ENCODE assay signal across 16 cellular contexts in the genomic region with DNA sequence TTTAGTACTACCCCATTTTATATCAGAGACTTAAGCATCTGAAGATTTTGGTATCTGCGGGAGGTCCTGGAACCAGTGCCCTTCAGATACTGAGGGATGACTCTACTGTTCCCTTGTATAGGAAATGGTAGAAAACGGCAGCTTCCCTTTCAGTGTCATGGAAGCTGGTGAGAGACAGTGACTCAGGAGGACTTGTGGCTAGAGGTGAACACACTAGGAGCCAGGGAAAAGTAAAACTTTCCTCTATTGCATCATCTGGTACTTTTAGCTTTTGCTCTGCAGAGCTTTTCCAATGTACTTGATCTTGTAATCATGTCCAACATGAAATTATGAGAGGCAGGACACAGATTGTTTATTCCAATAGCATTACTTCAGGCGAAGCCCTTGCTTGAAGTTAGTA. TPM values are rescaled to one million over a fixed set of nuclear protein-coding genes. Genes with fewer than 3 reads are reported as not detected.
DNase-seq lines count a peak whose midpoint lies in the region; ATAC-seq and TF ChIP-seq lines count a peak whose summit lies in the region.
"Had no signal": no experiment of that assay in that cellular context is flagged by ENCODE, and none has a peak within 500 bp of the region (broad histone marks: within the 10 kb centered on the region; RNA-seq: fewer than 3 reads in every experiment).

No MANE protein-coding gene starts in this region.

- H3K4me3 Mint-ChIP-seq in CD14-positive monocyte = no peak overlapping the region
- H3K4me3 Mint-ChIP-seq: activated CD4-positive, alpha-beta memory T cell treated with anti-CD3 and anti-CD28 coated beads, Interleukin-2, amount 10 ng/mL, durations not matched to agents 7 days and 5 days; CD4-positive, alpha-beta memory T cell; natural killer cell treated with Interleukin-12 subunit alpha and Interleukin-12 subunit beta and Interleukin-15 and Interleukin-18, amount 100 ng/mL, for 72 hours; T-helper 1 cell treated with Interleukin-12 subunit alpha and Interleukin-12 subunit beta and Interleukin-4 antibody, amounts not matched to agents 30 μg/mL and 1 μg/mL, for 36 hours had no signal

- WGBS in hepatocyte (ENCODE audit: low lambda C conversion rate, missing lambda C conversion rate) = 71% methylated on average over 3 of the region's 3 CpGs

- H3K27ac Mint-ChIP-seq in CD14-positive monocyte = peak overlapping the region in 5 of 7 donors; percentile 2 to 79 (median 28)
- H3K27ac Mint-ChIP-seq: activated CD4-positive, alpha-beta memory T cell treated with anti-CD3 and anti-CD28 coated beads, Interleukin-2, amount 10 ng/mL, durations not matched to agents 7 days and 5 days; CD4-positive, alpha-beta memory T cell; T-helper 1 cell treated with Interleukin-12 subunit alpha and Interleukin-12 subunit beta and Interleukin-4 antibody, amounts not matched to agents 30 μg/mL and 1 μg/mL, for 36 hours had no signal

- H3K4me1 Mint-ChIP-seq in CD14-positive monocyte = peaks cover 60% of the 10 kb centered on the region
- H3K4me1 Mint-ChIP-seq: activated CD4-positive, alpha-beta memory T cell treated with anti-CD3 and anti-CD28 coated beads, Interleukin-2, amount 10 ng/mL, durations not matched to agents 7 days and 5 days; CD4-positive, alpha-beta memory T cell had no signal

- no peak for ATAC-seq in HG02885 (IDR thresholded peaks at IDR 0.05; ENCODE audit: poor library complexity, unreplicated experiment)
- ATAC-seq: activated naive CD4-positive, alpha-beta T cell treated with anti-CD3 and anti-CD28 coated beads, Interleukin-2, amount 50 U/mL, for 72 hours; natural killer cell treated with Interleukin-12 subunit alpha and Interleukin-12 subunit beta and Interleukin-15 and Interleukin-18, amount 100 ng/mL, for 72 hours had no signal

- H3K79me2 ChIP-seq in PC-9 (ENCODE audit: low read depth) = peaks cover 5% of the 10 kb centered on the region; the same call in 1 of the 2 replicates
- H3K79me2 ChIP-seq in hepatocyte = no peaks in the 10 kb centered on the region

- no peaks in the 10 kb centered on the region for H3K27me3 Mint-ChIP-seq in CD14-positive monocyte (ENCODE audit: low read depth in 3 of 3)
- H3K27me3 Mint-ChIP-seq: activated CD4-positive, alpha-beta memory T cell treated with anti-CD3 and anti-CD28 coated beads, Interleukin-2, amount 10 ng/mL, durations not matched to agents 7 days and 5 days; CD4-positive, alpha-beta memory T cell; natural killer cell treated with Interleukin-12 subunit alpha and Interleukin-12 subunit beta and Interleukin-15 and Interleukin-18, amount 100 ng/mL, for 72 hours had no signal

- no peak for TF ChIP-seq CTCF in CD14-positive monocyte (IDR thresholded peaks at IDR 0.05)
- no peak for TF ChIP-seq CTCF in PC-9 (conservative IDR thresholded peaks at IDR 0.05)
- TF ChIP-seq CTCF in fibroblast of mammary gland (conservative IDR thresholded peaks at IDR 0.05; ENCODE audit: control insufficient read depth, insufficient read depth, low read depth, low read length) = no peak
- TF ChIP-seq CTCF in neutrophil (IDR thresholded peaks at IDR 0.05) = no peak
- TF ChIP-seq CTCF in hepatocyte (IDR thresholded peaks at IDR 0.05; ENCODE audit: poor library complexity) = no peak
- no peak for TF ChIP-seq CTCF in uterus (IDR thresholded peaks at IDR 0.05)

- no peaks in the 10 kb centered on the region for H3K9me2 ChIP-seq in PC-9 (ENCODE audit: insufficient read depth)
- H3K9me2 ChIP-seq in hepatocyte (replicated peaks; ENCODE audit: insufficient read depth) = no peaks in the 10 kb centered on the region

- intact Hi-C loops in CD14-positive monocyte (cut with micrococcal nuclease) = loop anchor here in 1 of 2 donors (10.0 kb wide), 2 partner anchors 47 to 73 kb away; a partner anchor contains a TSS
- intact Hi-C loops in PC-9 (cut with micrococcal nuclease; ENCODE audit: unreplicated experiment) = loop anchor here (5.0 kb wide), 1 partner anchor 170 kb away; a partner anchor contains a TSS
- intact Hi-C loops in uterus (cut with DNase I; ENCODE audit: low total_unique reads) = no loop called here

- BruUV-seq in PC-9 (replicated peaks; lab: Mats Ljungman, UMichigan) = no TSS peak

- no peaks in the 10 kb centered on the region for H3K9me3 Mint-ChIP-seq in CD14-positive monocyte
- H3K9me3 Mint-ChIP-seq: activated CD4-positive, alpha-beta memory T cell treated with anti-CD3 and anti-CD28 coated beads, Interleukin-2, amount 10 ng/mL, durations not matched to agents 7 days and 5 days; activated naive CD4-positive, alpha-beta T cell treated with anti-CD3 and anti-CD28 coated beads, Interleukin-2, amount 50 U/mL, for 72 hours; CD4-positive, alpha-beta memory T cell; natural killer cell treated with Interleukin-12 subunit alpha and Interleukin-12 subunit beta and Interleukin-15 and Interleukin-18, amount 100 ng/mL, for 72 hours; T-helper 1 cell treated with Interleukin-12 subunit alpha and Interleukin-12 subunit beta and Interleukin-4 antibody, amounts not matched to agents 30 μg/mL and 1 μg/mL, for 36 hours had no signal

- H3K9me3 ChIP-seq in PC-9 (ENCODE audit: insufficient read depth, low read depth) (no peaks in the 10 kb centered on the region), neutrophil (no peaks in the 10 kb centered on the region), hepatocyte (ENCODE audit: low read depth) (no peaks in the 10 kb centered on the region), uterus (no peaks in the 10 kb centered on the region)
- H3K9me3 ChIP-seq: spleen had no signal

- H3K4me1 ChIP-seq in PC-9 (replicated peaks; ENCODE audit: insufficient read depth) (peaks cover 50% of the 10 kb centered on the region), neutrophil (ENCODE audit: control insufficient read depth in 1 of 2, insufficient read depth in 1 of 2, low read depth in 1 of 2, low read length in 1 of 2) (peaks cover 40 to 42% of the 10 kb centered on the region in 2 experiments), hepatocyte (ENCODE audit: insufficient read depth) (no peaks in the 10 kb centered on the region), uterus (no peaks in the 10 kb centered on the region)

- no peak for DNase-seq in CD14-positive monocyte (ENCODE audit: low spot score)
- peak in 1 of 2 experiments; percentile 51 for DNase-seq in PC-9
- DNase-seq in fibroblast of mammary gland (ENCODE audit: low read depth) = peak; percentile 42
- no peak for DNase-seq in midbrain (lab: John Stamatoyannopoulos, UW)
- no peak for DNase-seq in hepatocyte (ENCODE audit: low spot score)
- DNase-seq in uterus = no peak
- DNase-seq: activated CD4-positive, alpha-beta memory T cell treated with anti-CD3 and anti-CD28 coated beads, Interleukin-2, amount 10 ng/mL, durations not matched to agents 7 days and 5 days; CD4-positive, alpha-beta memory T cell; NCI-H1930; spleen; stimulated activated CD8-positive, alpha-beta memory T cell treated with anti-CD3 and anti-CD28 coated beads, Interleukin-4, amount 100 ng/mL, for 48 hours had no signal

- H3F3A ChIP-seq in PC-9 (ENCODE audit: insufficient read depth, low read depth) = peaks cover 11% of the 10 kb centered on the region; the same call in 1 of the 2 replicates

- CTCF ChIA-PET in PC-9 (lab: Charles Lee) = no interaction called here

- H3K27ac ChIP-seq in PC-9 = peak overlapping the region; percentile 89
- H3K27ac ChIP-seq in neutrophil = peak overlapping the region; percentile 40
- H3K27ac ChIP-seq in hepatocyte = no peak overlapping the region
- H3K27ac ChIP-seq in uterus = no peak overlapping the region

- no peak overlapping the region for H2AFZ ChIP-seq in PC-9
- H2AFZ ChIP-seq in hepatocyte = no peak overlapping the region

- TF ChIP-seq POLR2A in uterus (IDR thresholded peaks at IDR 0.05) = no peak

- no peaks in the 10 kb centered on the region for H3K27me3 ChIP-seq in PC-9 (ENCODE audit: insufficient read depth, low read depth)
- H3K27me3 ChIP-seq in neutrophil = no peaks in the 10 kb centered on the region
- H3K27me3 ChIP-seq in hepatocyte = no peaks in the 10 kb centered on the region
- H3K27me3 ChIP-seq in uterus = no peaks in the 10 kb centered on the region
- H3K27me3 ChIP-seq: spleen had no signal

- H4K20me1 ChIP-seq in PC-9 (ENCODE audit: insufficient read depth) (no peaks in the 10 kb centered on the region), hepatocyte (ENCODE audit: insufficient read depth, poor library complexity, severe bottlenecking) (no peaks in the 10 kb centered on the region)

- peaks cover 65 to 87% of the 10 kb centered on the region in 2 donors for H3K36me3 Mint-ChIP-seq in CD14-positive monocyte
- H3K36me3 Mint-ChIP-seq: natural killer cell treated with Interleukin-12 subunit alpha and Interleukin-12 subunit beta and Interleukin-15 and Interleukin-18, amount 100 ng/mL, for 72 hours had no signal

- POLR2A ChIA-PET in PC-9 (lab: Charles Lee; ENCODE audit: unreplicated experiment) = interaction anchor here (0.5 to 0.9 kb wide), 5 partner anchors 45 to 162 kb away, joined by 3 to 8 read pairs (median 4); no protein-coding TSS in a partner anchor

- H3K4me3 ChIP-seq in PC-9 = no peak overlapping the region
- no peak overlapping the region for H3K4me3 ChIP-seq in fibroblast of mammary gland (ENCODE audit: control insufficient read depth, low read depth, low read length)
- no peak overlapping the region for H3K4me3 ChIP-seq in neutrophil (ENCODE audit: low read depth in 1 of 2, low read length in 1 of 2)
- H3K4me3 ChIP-seq in hepatocyte = no peak overlapping the region
- H3K4me3 ChIP-seq in uterus = no peak overlapping the region
- H3K4me3 ChIP-seq: spleen had no signal

- H3K4me2 ChIP-seq in PC-9 (peak overlapping the region; percentile 14), hepatocyte (no peak overlapping the region)

- H3K36me3 ChIP-seq in PC-9 (ENCODE audit: low read depth) (0 out of 2 replicates have a peak, but pooled peaks cover 11% of the 10 kb centered on the region), neutrophil (peaks cover 37% of the 10 kb centered on the region), hepatocyte (replicated peaks; ENCODE audit: insufficient read depth, low read depth) (no peaks in the 10 kb centered on the region), uterus (no peaks in the 10 kb centered on the region)

RNA-seq across cellular contexts. Expression of a gene that starts 45.0 kb away (rescaled TPM):
- 10 to 100 TPM; 25.6 to 27.9 TPM for polyA plus RNA-seq in CD14-positive monocyte
- total RNA-seq in PC-9 (2021) = 26.2 and 34.5 TPM in 2 replicates
- 1.8 and 2.2 TPM in 2 replicates for total RNA-seq in hepatocyte
- polyA plus RNA-seq in hepatocyte = 0.37 and 0.72 TPM in 2 replicates
- total RNA-seq in uterus = 10 to 100 TPM in 3 of 4 donors, 1 to 10 TPM in 1; 8.2 to 35.7 (median 23.1) TPM

Comparison
In these comparisons a context has a peak if more than half of its experiments do, and no peak if none do; other contexts are left out.
1. H3K27ac ChIP-seq: peak in PC-9 (single experiment) and neutrophil (single experiment); none in hepatocyte (single experiment) and uterus (0 of 2).